31 cellular contexts compared by ENCODE assay signal in the genomic region with DNA sequence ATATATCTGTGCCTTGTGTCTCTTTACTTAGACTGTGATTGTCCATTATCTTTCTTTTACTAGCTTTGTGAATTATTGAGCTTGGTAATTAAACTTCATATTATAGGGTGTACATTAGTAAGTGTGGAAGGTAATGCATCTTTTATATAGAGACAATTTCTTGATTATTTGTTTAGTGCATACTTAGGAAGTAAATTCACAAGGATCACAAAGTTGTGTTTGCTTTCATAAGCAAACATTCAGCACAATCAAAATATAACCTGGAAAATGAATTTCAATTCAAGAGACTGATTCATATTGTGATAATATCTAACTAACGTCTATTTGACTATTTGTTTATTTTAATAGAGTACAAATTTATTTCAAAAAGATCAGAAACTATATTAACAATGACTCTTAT.
"Had no signal": no experiment of that assay in that cellular context is flagged by ENCODE, and none has a peak within 500 bp of the region (broad histone marks: within the 10 kb centered on the region; RNA-seq: fewer than 3 reads in every experiment).

No MANE protein-coding gene starts in this region.

- H3K27ac ChIP-seq: ascending aorta, cardiac muscle cell, colonic mucosa, VCaP had no signal

- H3K27me3 ChIP-seq: ascending aorta, cardiac muscle cell, colonic mucosa had no signal

- DNase-seq: activated B cell treated with CpG ODN at 0.5 μM for 24 hours; activated CD4-positive, alpha-beta memory T cell treated with anti-CD3 and anti-CD28 coated beads for 36 hours; activated CD4-positive, alpha-beta T cell treated with anti-CD3 and anti-CD28 coated beads for 4 hours; activated CD4-positive, alpha-beta T cell treated with anti-CD3 and anti-CD28 coated beads, Interleukin-2, amount 10 ng/mL, durations not matched to agents 24 days and 14 days; activated CD4-positive, alpha-beta T cell treated with anti-CD3 and anti-CD28 coated beads, Interleukin-2, amount 50 U/mL, for 1 hour; activated CD4-positive, alpha-beta T cell treated with anti-CD3 and anti-CD28 coated beads, Interleukin-2, amount 50 U/mL, for 4 hours; activated CD4-positive, CD25-positive, alpha-beta regulatory T cell treated with anti-CD3 and anti-CD28 coated beads, Interleukin-2, amount 50 U/mL, for 72 hours; activated CD8-positive, alpha-beta memory T cell treated with anti-CD3 and anti-CD28 coated beads, Interleukin-2, amount 50 U/mL, for 4 hours; activated CD8-positive, alpha-beta T cell treated with anti-CD3 and anti-CD28 coated beads for 36 hours; activated effector memory CD4-positive, alpha-beta T cell treated with anti-CD3 and anti-CD28 coated beads, Interleukin-2, amount 50 U/mL, for 16 hours; activated gamma-delta T cell treated with Interleukin-2 at 50 U/mL for 16 hours; activated naive CD4-positive, alpha-beta T cell; activated naive CD4-positive, alpha-beta T cell treated with anti-CD3 and anti-CD28 coated beads, Interleukin-2, amount 10 ng/mL, durations not matched to agents 7 days and 5 days; activated naive CD8-positive, alpha-beta T cell treated with anti-CD3 and anti-CD28 coated beads, Interleukin-2, amount 10 ng/mL, durations not matched to agents 7 days and 5 days; activated naive CD8-positive, alpha-beta T cell treated with anti-CD3 and anti-CD28 coated beads, Interleukin-2, amount 50 U/mL, for 24 hours; activated T-cell treated with anti-CD3 and anti-CD28 coated beads for 4 hours; activated T-cell treated with anti-CD3 and anti-CD28 coated beads, Interleukin-2, amount 50 U/mL, for 1 hour; activated T-cell treated with anti-CD3 and anti-CD28 coated beads, Interleukin-2, amount 50 U/mL, for 4 hours; activated T-cell treated with anti-CD3 and anti-CD28 coated beads, Interleukin-2, amount 50 U/mL, for 72 hours; amygdala; anterior cingulate cortex; caudate nucleus; colonic mucosa; T-helper 2 cell; T-helper 9 cell had no signal

- FAIRE-seq: bronchial epithelial cell, TTC549 had no signal

- H3K36me3 ChIP-seq: ascending aorta, cardiac muscle cell, colonic mucosa had no signal

- H3K4me1 ChIP-seq: ascending aorta, colonic mucosa had no signal

- ATAC-seq: activated CD8-positive, alpha-beta T cell treated with anti-CD3 and anti-CD28 coated beads for 36 hours; activated naive CD8-positive, alpha-beta T cell treated with anti-CD3 and anti-CD28 coated beads, Interleukin-2, amount 50 U/mL, for 24 hours; activated T-cell treated with anti-CD3 and anti-CD28 coated beads, Interleukin-2, amount 50 U/mL, for 4 hours; activated T-cell treated with anti-CD3 and anti-CD28 coated beads, Interleukin-2, amount 50 U/mL, for 72 hours; activated T-helper 17 cell treated with anti-CD3 and anti-CD28 coated beads, Interleukin-2, amount 50 U/mL, for 72 hours had no signal

- H3K4me3 ChIP-seq: ascending aorta, cardiac muscle cell, colonic mucosa had no signal

- H3K9me3 ChIP-seq: colonic mucosa had no signal
